16 cellular contexts compared by ENCODE assay signal in genomic region chr2:186559848-186560247, GRCh38. TPM values are rescaled to one million over a fixed set of nuclear protein-coding genes. Genes with fewer than 3 reads are reported as not detected.
DNase-seq lines count a peak whose midpoint lies in the region; ATAC-seq, FAIRE-seq and TF ChIP-seq lines count a peak whose summit lies in the region.
"Had no signal": no experiment of that assay in that cellular context is flagged by ENCODE, and none has a peak within 500 bp of the region (broad histone marks: within the 10 kb centered on the region; RNA-seq: fewer than 3 reads in every experiment).

No MANE protein-coding gene starts in this region.

- FAIRE-seq in GM18507 (lab: Jason Lieb, UNC): peak; percentile 71
- no peak for FAIRE-seq in GM19239 (lab: Jason Lieb, UNC)

- TF ChIP-seq CTCF in HFFc6 (IDR thresholded peaks at IDR 0.05) (no peak), glutamatergic neuron (IDR thresholded peaks at IDR 0.05; ENCODE audit: partially characterized antibody, unreplicated experiment) (no peak)

- H3K27ac Mint-ChIP-seq in HFFc6: no peak overlapping the region
- no peak overlapping the region for H3K27ac Mint-ChIP-seq in glutamatergic neuron (ENCODE audit: unreplicated experiment)
- H3K27ac Mint-ChIP-seq in activated T-helper 1 cell treated with anti-CD3 and anti-CD28 coated beads, Interleukin-12 subunit alpha, Interleukin-12 subunit beta, Interleukin-2, Interleukin-4 antibody, amounts not matched to agents 30 ng/mL and 10 ng/mL and 1 ng/mL, durations not matched to agents 14 hours and 24 hours and 36 hours: no peak overlapping the region
- H3K27ac Mint-ChIP-seq: activated CD4-positive, alpha-beta T cell treated with anti-CD3 and anti-CD28 coated beads for 36 hours; brain; effector memory CD8-positive, alpha-beta T cell; progenitor cell of endocrine pancreas; stimulated activated memory B cell treated with anti-CD40 and anti-IgM and Interleukin-4, amounts not matched to agents 10 μg/mL and 1 μg/mL and 100 μg/mL, for 72 hours had no signal

- peaks cover 6% of the 10 kb centered on the region; the same call in 1 of the 2 replicates for H3K36me3 Mint-ChIP-seq in HFFc6 (ENCODE audit: low read depth)
- H3K36me3 Mint-ChIP-seq in glutamatergic neuron (ENCODE audit: unreplicated experiment): peaks cover 6% of the 10 kb centered on the region
- H3K36me3 Mint-ChIP-seq in activated T-helper 1 cell treated with anti-CD3 and anti-CD28 coated beads, Interleukin-12 subunit alpha, Interleukin-12 subunit beta, Interleukin-2, Interleukin-4 antibody, amounts not matched to agents 30 ng/mL and 10 ng/mL and 1 ng/mL, durations not matched to agents 14 hours and 24 hours and 36 hours (ENCODE audit: low read depth): no peaks in the 10 kb centered on the region
- H3K36me3 Mint-ChIP-seq: brain had no signal

- H3K4me3 Mint-ChIP-seq in HFFc6 (no peak overlapping the region), glutamatergic neuron (ENCODE audit: unreplicated experiment) (no peak overlapping the region)
- no peak overlapping the region for H3K4me3 Mint-ChIP-seq in activated T-helper 1 cell treated with anti-CD3 and anti-CD28 coated beads, Interleukin-12 subunit alpha, Interleukin-12 subunit beta, Interleukin-2, Interleukin-4 antibody, amounts not matched to agents 30 ng/mL and 10 ng/mL and 1 ng/mL, durations not matched to agents 14 hours and 24 hours and 36 hours
- H3K4me3 Mint-ChIP-seq: activated CD4-positive, alpha-beta T cell treated with anti-CD3 and anti-CD28 coated beads for 36 hours; brain; effector memory CD8-positive, alpha-beta T cell; stimulated activated memory B cell treated with anti-CD40 and anti-IgM and Interleukin-4, amounts not matched to agents 10 μg/mL and 1 μg/mL and 100 μg/mL, for 72 hours had no signal

- H3K27me3 Mint-ChIP-seq in HFFc6 (ENCODE audit: insufficient read depth) (no peaks in the 10 kb centered on the region), glutamatergic neuron (ENCODE audit: unreplicated experiment) (no peaks in the 10 kb centered on the region)
- peaks cover 5% of the 10 kb centered on the region for H3K27me3 Mint-ChIP-seq in activated T-helper 1 cell treated with anti-CD3 and anti-CD28 coated beads, Interleukin-12 subunit alpha, Interleukin-12 subunit beta, Interleukin-2, Interleukin-4 antibody, amounts not matched to agents 30 ng/mL and 10 ng/mL and 1 ng/mL, durations not matched to agents 14 hours and 24 hours and 36 hours (ENCODE audit: insufficient read depth)
- H3K27me3 Mint-ChIP-seq: brain, progenitor cell of endocrine pancreas had no signal

- intact Hi-C loops in activated T-helper 1 cell treated with anti-CD3 and anti-CD28 coated beads, Interleukin-12 subunit alpha, Interleukin-12 subunit beta, Interleukin-2, Interleukin-4 antibody, amounts not matched to agents 30 ng/mL and 10 ng/mL and 1 ng/mL, durations not matched to agents 14 hours and 24 hours and 36 hours (cut with micrococcal nuclease): no loop called here

- ATAC-seq in GM21367 (IDR thresholded peaks at IDR 0.05; ENCODE audit: unreplicated experiment) (peak; percentile 86), HG02943 (IDR thresholded peaks at IDR 0.05; ENCODE audit: low read depth, unreplicated experiment) (peak; percentile 92), HG03565 (IDR thresholded peaks at IDR 0.05; ENCODE audit: unreplicated experiment) (peak; percentile 82)
- ATAC-seq: activated CD4-positive, alpha-beta T cell treated with anti-CD3 and anti-CD28 coated beads for 36 hours; effector memory CD8-positive, alpha-beta T cell; gastrocnemius medialis; stimulated activated memory B cell treated with anti-CD40 and anti-IgM and Interleukin-4, amounts not matched to agents 10 μg/mL and 1 μg/mL and 100 μg/mL, for 72 hours had no signal

- H3K9me3 Mint-ChIP-seq in HFFc6 (no peaks in the 10 kb centered on the region; the same call in 1 of the 2 replicates), glutamatergic neuron (ENCODE audit: unreplicated experiment) (no peaks in the 10 kb centered on the region)
- H3K9me3 Mint-ChIP-seq in activated T-helper 1 cell treated with anti-CD3 and anti-CD28 coated beads, Interleukin-12 subunit alpha, Interleukin-12 subunit beta, Interleukin-2, Interleukin-4 antibody, amounts not matched to agents 30 ng/mL and 10 ng/mL and 1 ng/mL, durations not matched to agents 14 hours and 24 hours and 36 hours: no peaks in the 10 kb centered on the region
- H3K9me3 Mint-ChIP-seq: effector memory CD8-positive, alpha-beta T cell had no signal

- no peak for DNase-seq in GM18507 (ENCODE audit: extremely low spot score, insufficient read length, low read depth)
- no peak for DNase-seq in HFFc6
- DNase-seq in glutamatergic neuron: no peak
- no peak for DNase-seq in GM19239 (ENCODE audit: insufficient read length, low spot score)
- DNase-seq in activated T-helper 1 cell treated with anti-CD3 and anti-CD28 coated beads, Interleukin-12 subunit alpha, Interleukin-12 subunit beta, Interleukin-2, Interleukin-4 antibody, amounts not matched to agents 30 ng/mL and 10 ng/mL and 1 ng/mL, durations not matched to agents 14 hours and 24 hours and 36 hours (ENCODE audit: low spot score): no peak
- DNase-seq: activated CD4-positive, alpha-beta T cell treated with anti-CD3 and anti-CD28 coated beads for 36 hours; DMS153; effector memory CD8-positive, alpha-beta T cell; gastrocnemius medialis; islet precursor cell had no signal

- H3K4me1 Mint-ChIP-seq in HFFc6 (ENCODE audit: low read depth) (peaks cover 26% of the 10 kb centered on the region), glutamatergic neuron (ENCODE audit: low read depth, unreplicated experiment) (no peaks in the 10 kb centered on the region)
- no peaks in the 10 kb centered on the region for H3K4me1 Mint-ChIP-seq in activated T-helper 1 cell treated with anti-CD3 and anti-CD28 coated beads, Interleukin-12 subunit alpha, Interleukin-12 subunit beta, Interleukin-2, Interleukin-4 antibody, amounts not matched to agents 30 ng/mL and 10 ng/mL and 1 ng/mL, durations not matched to agents 14 hours and 24 hours and 36 hours (ENCODE audit: low read depth)
- H3K4me1 Mint-ChIP-seq: activated CD4-positive, alpha-beta T cell treated with anti-CD3 and anti-CD28 coated beads for 36 hours; brain; stimulated activated memory B cell treated with anti-CD40 and anti-IgM and Interleukin-4, amounts not matched to agents 10 μg/mL and 1 μg/mL and 100 μg/mL, for 72 hours had no signal

RNA-seq across cellular contexts. Expression of gene ITGAV, which starts 30.0 kb away (rescaled TPM):
- total RNA-seq in HFFc6 (2021; fragmentation: NEBNext Ultra II Directional; extraction: Animal tissue kit (Norgen Biotek cat#: 25700)): 10 to 100 TPM; 66.9 to 88.1 (median 80.7) TPM
- 21.9 TPM for total RNA-seq in glutamatergic neuron (ENCODE audit: unreplicated experiment)
- total RNA-seq in activated T-helper 1 cell treated with anti-CD3 and anti-CD28 coated beads, Interleukin-12 subunit alpha, Interleukin-12 subunit beta, Interleukin-2, Interleukin-4 antibody, amounts not matched to agents 30 ng/mL and 10 ng/mL and 1 ng/mL, durations not matched to agents 14 hours and 24 hours and 36 hours: 8.4 and 8.7 TPM in 2 replicates
